1 cellular context compared by ENCODE assay signal in the genomic region with DNA sequence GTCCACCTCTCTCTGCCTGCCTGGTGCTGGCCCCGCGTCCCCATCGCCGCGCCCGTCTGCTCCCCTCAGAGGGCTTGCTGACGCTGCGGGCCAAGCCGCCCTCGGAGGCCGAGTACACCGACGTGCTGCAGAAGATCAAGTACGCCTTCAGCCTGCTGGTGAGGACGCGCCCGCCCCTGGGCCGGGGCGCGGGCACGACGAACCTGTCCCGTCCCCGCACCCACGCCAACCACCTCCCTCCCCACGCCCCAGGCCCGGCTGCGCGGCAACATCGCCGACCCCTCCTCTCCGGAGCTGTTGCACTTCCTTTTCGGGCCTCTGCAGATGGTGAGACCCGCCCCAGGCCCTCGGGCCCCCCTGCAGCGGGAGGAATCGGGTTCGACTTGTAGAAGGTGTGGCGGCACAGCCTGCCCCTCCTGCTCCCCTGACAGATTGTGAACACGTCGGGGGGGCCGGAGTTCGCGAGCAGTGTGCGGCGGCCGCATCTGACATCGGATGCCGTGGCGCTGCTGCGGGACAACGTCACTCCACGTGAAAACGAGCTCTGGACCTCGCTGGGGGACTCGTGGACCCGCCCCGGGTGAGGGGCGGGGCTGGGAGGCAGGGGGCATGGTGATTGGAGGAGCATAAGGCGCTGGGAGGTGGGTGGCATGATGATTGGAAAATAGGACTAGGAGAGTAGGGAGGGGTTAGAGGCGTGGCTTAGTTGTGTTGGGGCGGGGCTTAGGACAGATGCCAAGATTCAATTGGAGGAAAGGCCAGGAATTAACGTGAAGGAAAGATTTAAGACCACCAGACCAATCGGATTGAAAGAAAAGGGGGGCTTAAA.
TF ChIP-seq lines count a peak whose summit lies in the region.

No MANE protein-coding gene starts in this region.

TF ChIP-seq in K562, 482 proteins besides CTCF, POLR2A, EP300 and RAD21:
- 0 out of 4 replicates have a peak, but pooled peaks of 1 of the 2 experiments have one; percentile 35 for TF ChIP-seq FOXA3 (CRISPR knock-in tag; conservative IDR thresholded peaks at IDR 0.05 in 1 of 2, IDR thresholded peaks at IDR 0.05 in 1 of 2)
- peak; percentile 32; the same call in 1 of the 2 replicates for TF ChIP-seq RBFOX2 (IDR thresholded peaks at IDR 0.05; ENCODE audit: low read depth, low read length)
- TF ChIP-seq ZNF143 (CRISPR knock-in tag; IDR thresholded peaks at IDR 0.05) = 0 out of 2 replicates have a peak, but pooled peaks have one; percentile 24
- peak; percentile 47 for TF ChIP-seq PCBP1 (IDR thresholded peaks at IDR 0.05; ENCODE audit: low read depth, low read length, poor library complexity, severe bottlenecking)
- TF ChIP-seq, protein P1, sequence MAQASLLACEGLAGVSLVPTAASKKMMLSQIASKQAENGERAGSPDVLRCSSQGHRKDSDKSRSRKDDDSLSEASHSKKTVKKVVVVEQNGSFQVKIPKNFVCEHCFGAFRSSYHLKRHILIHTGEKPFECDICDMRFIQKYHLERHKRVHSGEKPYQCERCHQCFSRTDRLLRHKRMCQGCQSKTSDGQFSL (CRISPR knock-in tag; IDR thresholded peaks at IDR 0.05) = peak; percentile 45; the same call in 1 of the 2 replicates
- TF ChIP-seq, protein P1 (tag; IDR thresholded peaks at IDR 0.05) = no peak
- TF ChIP-seq FIP1L1 (IDR thresholded peaks at IDR 0.05; ENCODE audit: low read depth, low read length, poor library complexity, severe bottlenecking) = peak; percentile 38
- TF ChIP-seq, protein P2, sequence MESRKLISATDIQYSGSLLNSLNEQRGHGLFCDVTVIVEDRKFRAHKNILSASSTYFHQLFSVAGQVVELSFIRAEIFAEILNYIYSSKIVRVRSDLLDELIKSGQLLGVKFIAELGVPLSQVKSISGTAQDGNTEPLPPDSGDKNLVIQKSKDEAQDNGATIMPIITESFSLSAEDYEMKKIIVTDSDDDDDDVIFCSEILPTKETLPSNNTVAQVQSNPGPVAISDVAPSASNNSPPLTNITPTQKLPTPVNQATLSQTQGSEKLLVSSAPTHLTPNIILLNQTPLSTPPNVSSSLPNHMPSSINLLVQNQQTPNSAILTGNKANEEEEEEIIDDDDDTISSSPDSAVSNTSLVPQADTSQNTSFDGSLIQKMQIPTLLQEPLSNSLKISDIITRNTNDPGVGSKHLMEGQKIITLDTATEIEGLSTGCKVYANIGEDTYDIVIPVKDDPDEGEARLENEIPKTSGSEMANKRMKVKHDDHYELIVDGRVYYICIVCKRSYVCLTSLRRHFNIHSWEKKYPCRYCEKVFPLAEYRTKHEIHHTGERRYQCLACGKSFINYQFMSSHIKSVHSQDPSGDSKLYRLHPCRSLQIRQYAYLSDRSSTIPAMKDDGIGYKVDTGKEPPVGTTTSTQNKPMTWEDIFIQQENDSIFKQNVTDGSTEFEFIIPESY (CRISPR knock-in tag; IDR thresholded peaks at IDR 0.05) = peak; percentile 83
- TF ChIP-seq, protein P3, sequence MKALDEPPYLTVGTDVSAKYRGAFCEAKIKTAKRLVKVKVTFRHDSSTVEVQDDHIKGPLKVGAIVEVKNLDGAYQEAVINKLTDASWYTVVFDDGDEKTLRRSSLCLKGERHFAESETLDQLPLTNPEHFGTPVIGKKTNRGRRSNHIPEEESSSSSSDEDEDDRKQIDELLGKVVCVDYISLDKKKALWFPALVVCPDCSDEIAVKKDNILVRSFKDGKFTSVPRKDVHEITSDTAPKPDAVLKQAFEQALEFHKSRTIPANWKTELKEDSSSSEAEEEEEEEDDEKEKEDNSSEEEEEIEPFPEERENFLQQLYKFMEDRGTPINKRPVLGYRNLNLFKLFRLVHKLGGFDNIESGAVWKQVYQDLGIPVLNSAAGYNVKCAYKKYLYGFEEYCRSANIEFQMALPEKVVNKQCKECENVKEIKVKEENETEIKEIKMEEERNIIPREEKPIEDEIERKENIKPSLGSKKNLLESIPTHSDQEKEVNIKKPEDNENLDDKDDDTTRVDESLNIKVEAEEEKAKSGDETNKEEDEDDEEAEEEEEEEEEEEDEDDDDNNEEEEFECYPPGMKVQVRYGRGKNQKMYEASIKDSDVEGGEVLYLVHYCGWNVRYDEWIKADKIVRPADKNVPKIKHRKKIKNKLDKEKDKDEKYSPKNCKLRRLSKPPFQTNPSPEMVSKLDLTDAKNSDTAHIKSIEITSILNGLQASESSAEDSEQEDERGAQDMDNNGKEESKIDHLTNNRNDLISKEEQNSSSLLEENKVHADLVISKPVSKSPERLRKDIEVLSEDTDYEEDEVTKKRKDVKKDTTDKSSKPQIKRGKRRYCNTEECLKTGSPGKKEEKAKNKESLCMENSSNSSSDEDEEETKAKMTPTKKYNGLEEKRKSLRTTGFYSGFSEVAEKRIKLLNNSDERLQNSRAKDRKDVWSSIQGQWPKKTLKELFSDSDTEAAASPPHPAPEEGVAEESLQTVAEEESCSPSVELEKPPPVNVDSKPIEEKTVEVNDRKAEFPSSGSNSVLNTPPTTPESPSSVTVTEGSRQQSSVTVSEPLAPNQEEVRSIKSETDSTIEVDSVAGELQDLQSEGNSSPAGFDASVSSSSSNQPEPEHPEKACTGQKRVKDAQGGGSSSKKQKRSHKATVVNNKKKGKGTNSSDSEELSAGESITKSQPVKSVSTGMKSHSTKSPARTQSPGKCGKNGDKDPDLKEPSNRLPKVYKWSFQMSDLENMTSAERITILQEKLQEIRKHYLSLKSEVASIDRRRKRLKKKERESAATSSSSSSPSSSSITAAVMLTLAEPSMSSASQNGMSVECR (CRISPR knock-in tag; IDR thresholded peaks at IDR 0.05) = no peak
- TF ChIP-seq BCOR (IDR thresholded peaks at IDR 0.05) = no peak
TF ChIP-seq in K562: peak in this region for 7.
